2 cellular contexts compared by ENCODE assay signal in the genomic region with DNA sequence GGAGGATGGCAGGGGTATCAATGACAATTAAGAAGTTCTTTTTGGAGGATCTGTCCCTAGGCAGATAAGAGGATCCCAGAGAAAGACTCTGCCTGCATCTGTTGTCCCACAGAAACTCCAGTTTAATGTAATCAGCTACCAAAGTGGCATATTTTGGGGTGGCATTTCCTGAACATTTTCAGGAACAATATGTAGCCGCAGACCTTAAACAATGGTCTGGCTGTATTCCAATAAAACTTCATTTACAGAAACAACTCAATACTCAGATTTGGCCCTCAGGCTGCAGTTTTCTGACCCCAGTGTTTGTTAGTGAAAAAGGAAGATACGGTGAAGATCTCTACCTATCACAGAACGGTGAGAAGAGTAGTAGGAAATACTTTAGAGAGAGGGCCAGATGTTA.
A peak's percentile ranks its signal among the peaks of the same experiment; 100 is the strongest.
TF ChIP-seq lines count a peak whose summit lies in the region.

No MANE protein-coding gene starts in this region.

TF ChIP-seq in endothelial cell of umbilical vein, 7 proteins besides CTCF, POLR2A, EP300 and RAD21:
- TF ChIP-seq FOS (IDR thresholded peaks at IDR 0.05; ENCODE audit: borderline replicate concordance, insufficient read depth, low read length) (peak; percentile 22), GATA2 (IDR thresholded peaks at IDR 0.05; ENCODE audit: insufficient read depth, insufficient read length, low read depth, low read length) (peak; percentile 25), JUN (IDR thresholded peaks at IDR 0.05; ENCODE audit: borderline replicate concordance, insufficient read depth, insufficient read length, low read depth) (peak; percentile 46), POLR2AphosphoS5 (IDR thresholded peaks at IDR 0.05; ENCODE audit: insufficient read depth, low read depth, low read length) (peak; percentile 28), EZH2 (IDR thresholded peaks at IDR 0.05; ENCODE audit: borderline replicate concordance, low read depth, low read length, severe bottlenecking) (no peak), MYC (IDR thresholded peaks at IDR 0.05; ENCODE audit: low read depth, low read length) (no peak), MAX (IDR thresholded peaks at IDR 0.05; ENCODE audit: insufficient read depth, insufficient read length) (no peak)

TF ChIP-seq in SK-N-SH, 30 proteins besides CTCF, POLR2A, EP300 and RAD21:
- no peak for TF ChIP-seq JUND (IDR thresholded peaks at IDR 0.05)
- TF ChIP-seq MAX (IDR thresholded peaks at IDR 0.05; ENCODE audit: low read depth): no peak
- TF ChIP-seq SMC3 (IDR thresholded peaks at IDR 0.05; ENCODE audit: low read depth, low read length): no peak
- no peak for TF ChIP-seq SIN3A (IDR thresholded peaks at IDR 0.05; ENCODE audit: borderline replicate concordance, low read depth, low read length)
- TF ChIP-seq RCOR1 (IDR thresholded peaks at IDR 0.05; ENCODE audit: low read length): no peak
- no peak for TF ChIP-seq FOXM1 (IDR thresholded peaks at IDR 0.05; ENCODE audit: low read depth)
- no peak for TF ChIP-seq TAF1 (IDR thresholded peaks at IDR 0.05; ENCODE audit: borderline replicate concordance, low read depth, low read length)
- no peak for TF ChIP-seq MEF2A (IDR thresholded peaks at IDR 0.05; ENCODE audit: borderline replicate concordance, low read depth)
- TF ChIP-seq RFX5 (IDR thresholded peaks at IDR 0.05; ENCODE audit: low read length): no peak
- TF ChIP-seq NFIC (IDR thresholded peaks at IDR 0.05; ENCODE audit: borderline replicate concordance): no peak
- no peak for TF ChIP-seq YY1 (IDR thresholded peaks at IDR 0.05; ENCODE audit: low read depth)
